In genomic region chr7:130441408-130441854, GRCh38 we compare ENCODE assay signal across 8 cellular contexts. TPM values are rescaled to one million over a fixed set of nuclear protein-coding genes. Genes with fewer than 3 reads are reported as not detected.
DNase-seq lines count a peak whose midpoint lies in the region; ATAC-seq, FAIRE-seq and TF ChIP-seq lines count a peak whose summit lies in the region.

No MANE protein-coding gene starts in this region.

- H3K4me1 ChIP-seq in heart right ventricle (peaks cover 0 to 19% (median 15%) of the 10 kb centered on the region in 9 donors), lower lobe of right lung (peaks cover 24% of the 10 kb centered on the region), transverse colon (peaks cover 7 to 10% (median 8%) of the 10 kb centered on the region in 4 donors)

- H3K27me3 ChIP-seq in heart right ventricle (no peaks in the 10 kb centered on the region), bronchial epithelial cell (ENCODE audit: control insufficient read depth, insufficient read depth, low read length) (no peaks in the 10 kb centered on the region), lower lobe of right lung (ENCODE audit: low read depth) (no peaks in the 10 kb centered on the region), transverse colon (no peaks in the 10 kb centered on the region)

- peak overlapping the region; percentile 66 to 85 (median 76) for H3K4me3 ChIP-seq in heart right ventricle
- peak overlapping the region; percentile 60 for H3K4me3 ChIP-seq in bronchial epithelial cell (ENCODE audit: low read depth, low read length)
- H3K4me3 ChIP-seq in lower lobe of right lung, result peak overlapping the region; percentile 80
- H3K4me3 ChIP-seq in transverse colon, result peak overlapping the region; percentile 33 to 87 (median 62)

- no peaks in the 10 kb centered on the region for H3K36me3 ChIP-seq in heart right ventricle
- H3K36me3 ChIP-seq in bronchial epithelial cell (ENCODE audit: control insufficient read depth, insufficient read depth, low read length), result no peaks in the 10 kb centered on the region
- H3K36me3 ChIP-seq in lower lobe of right lung, result no peaks in the 10 kb centered on the region
- no peaks in the 10 kb centered on the region for H3K36me3 ChIP-seq in transverse colon

- TF ChIP-seq EP300 in transverse colon (IDR thresholded peaks at IDR 0.05; ENCODE audit: low read depth), result no peak

- ATAC-seq in heart right ventricle (no peak), Right ventricle myocardium inferior (no peak), lower lobe of right lung (no peak), HG02588 (IDR thresholded peaks at IDR 0.05; ENCODE audit: unreplicated experiment) (no peak), GM21825 (IDR thresholded peaks at IDR 0.05; ENCODE audit: unreplicated experiment) (no peak)

- TF ChIP-seq CTCF in heart right ventricle (IDR thresholded peaks at IDR 0.05) (no peak), bronchial epithelial cell (IDR thresholded peaks at IDR 0.05; ENCODE audit: insufficient read depth, low read length, severe bottlenecking) (no peak), lower lobe of right lung (IDR thresholded peaks at IDR 0.05) (no peak), transverse colon (IDR thresholded peaks at IDR 0.05) (no peak)

- TF ChIP-seq POLR2A in transverse colon (IDR thresholded peaks at IDR 0.05), result no peak

- no peak for DNase-seq in heart right ventricle
- no peak for DNase-seq in Right ventricle myocardium inferior (ENCODE audit: missing footprints)
- DNase-seq in NCI-H524 treated with DMSO at 0.1 percent for 48 hours (lab: John Stamatoyannopoulos, UW), result peak; percentile 51
- DNase-seq in bronchial epithelial cell (ENCODE audit: low read depth), result peak; percentile 32
- no peak for DNase-seq in lower lobe of right lung
- no peak for DNase-seq in transverse colon

- 13 to 20% methylated on average over 9 of the region's 9 CpGs for WGBS in heart right ventricle, 2 donors
- WGBS in transverse colon (ENCODE audit: low coverage in 1 of 2), 2 donors, result 25 to 39% methylated on average over 6 to 9 of the region's 9 CpGs

- H3K9me3 ChIP-seq in heart right ventricle (no peaks in the 10 kb centered on the region), lower lobe of right lung (no peaks in the 10 kb centered on the region), transverse colon (no peaks in the 10 kb centered on the region)

- no peak for FAIRE-seq in bronchial epithelial cell (lab: Jason Lieb, UNC)

- H3K27ac ChIP-seq in heart right ventricle (peak overlapping the region in 9 of 10 donors; percentile 46 to 95 (median 88)), lower lobe of right lung (peak overlapping the region; percentile 84), transverse colon (peak overlapping the region; percentile 81 to 86 (median 85))

- in situ Hi-C loops in transverse colon (cut with MboI; ENCODE audit: low pct_ligation_motif_present in 1 of 4, low pct_unique_long_range_greater_than_20kb in 1 of 4, low sequenced_read_pairs in 3 of 4), result no loop called here

- intact Hi-C loops in heart right ventricle (cut with DNase I) (no loop called here), Right ventricle myocardium inferior (cut with DNase I) (loop anchor here (5.0 kb wide), 1 partner anchor 234 kb away; the partner anchor contains the start of genes SSMEM1 and TMEM209), lower lobe of right lung (cut with DNase I) (no loop called here), transverse colon (cut with DNase I; ENCODE audit: low total_unique reads) (no loop called here)

RNA-seq across cellular contexts. Expression of gene CEP41, which starts 0.6 kb away (rescaled TPM):
- total RNA-seq in heart right ventricle (1 to 10 TPM; 3.1 to 6.3 (median 4.7) TPM), Right ventricle myocardium inferior (3.8 TPM), bronchial epithelial cell (3.1 and 4.2 TPM in 2 replicates), lower lobe of right lung (10.0 TPM), transverse colon (1 to 10 TPM in 2 of 4 donors, under 1 TPM in 1, not detected in 1; 0.75 to 4.8 (median 2.7) TPM)
- polyA plus RNA-seq in heart right ventricle, result 1 to 10 TPM; 2.2 to 5.4 TPM

RNA-seq across cellular contexts. Expression of gene MEST, which starts 50.5 kb away (rescaled TPM):
- 10 to 100 TPM in 2 of 10 donors, 1 to 10 TPM in 8; 1.5 to 26.2 (median 5.9) TPM for total RNA-seq in heart right ventricle
- polyA plus RNA-seq in heart right ventricle, result 1 to 10 TPM; 4.4 to 4.5 TPM
- 10.7 TPM for total RNA-seq in Right ventricle myocardium inferior
- 6.4 and 11.8 TPM in 2 replicates for total RNA-seq in bronchial epithelial cell
- total RNA-seq in lower lobe of right lung, result 34.7 TPM
- total RNA-seq in transverse colon, result 10 to 100 TPM in 3 of 4 donors, 1 to 10 TPM in 1; 4.0 to 49.0 (median 34.6) TPM

Comparison
In these comparisons a context has a peak if more than half of its experiments do, and no peak if none do; other contexts are left out.
1. DNase-seq: peak in NCI-H524 treated with DMSO at 0.1 percent for 48 hours (single experiment) and bronchial epithelial cell (single experiment); none in heart right ventricle (0 of 2), Right ventricle myocardium inferior (single experiment), lower lobe of right lung (single experiment) and transverse colon (single experiment).
2. Peak in every context shown above with its lines, with median percentiles within 50 percentile points of each other: H3K27ac ChIP-seq and H3K4me3 ChIP-seq.